1 cellular context compared by ENCODE assay signal in genomic region chr7:16739863-16740622, GRCh38.
TF ChIP-seq lines count a peak whose summit lies in the region.

No MANE protein-coding gene starts in this region.

TF ChIP-seq in SK-N-SH treated with all-trans-retinoic acid at 6 μM for 48 hours, 23 proteins besides CTCF, POLR2A, EP300 and RAD21 (continued from another document):
- TF ChIP-seq, protein P1, sequence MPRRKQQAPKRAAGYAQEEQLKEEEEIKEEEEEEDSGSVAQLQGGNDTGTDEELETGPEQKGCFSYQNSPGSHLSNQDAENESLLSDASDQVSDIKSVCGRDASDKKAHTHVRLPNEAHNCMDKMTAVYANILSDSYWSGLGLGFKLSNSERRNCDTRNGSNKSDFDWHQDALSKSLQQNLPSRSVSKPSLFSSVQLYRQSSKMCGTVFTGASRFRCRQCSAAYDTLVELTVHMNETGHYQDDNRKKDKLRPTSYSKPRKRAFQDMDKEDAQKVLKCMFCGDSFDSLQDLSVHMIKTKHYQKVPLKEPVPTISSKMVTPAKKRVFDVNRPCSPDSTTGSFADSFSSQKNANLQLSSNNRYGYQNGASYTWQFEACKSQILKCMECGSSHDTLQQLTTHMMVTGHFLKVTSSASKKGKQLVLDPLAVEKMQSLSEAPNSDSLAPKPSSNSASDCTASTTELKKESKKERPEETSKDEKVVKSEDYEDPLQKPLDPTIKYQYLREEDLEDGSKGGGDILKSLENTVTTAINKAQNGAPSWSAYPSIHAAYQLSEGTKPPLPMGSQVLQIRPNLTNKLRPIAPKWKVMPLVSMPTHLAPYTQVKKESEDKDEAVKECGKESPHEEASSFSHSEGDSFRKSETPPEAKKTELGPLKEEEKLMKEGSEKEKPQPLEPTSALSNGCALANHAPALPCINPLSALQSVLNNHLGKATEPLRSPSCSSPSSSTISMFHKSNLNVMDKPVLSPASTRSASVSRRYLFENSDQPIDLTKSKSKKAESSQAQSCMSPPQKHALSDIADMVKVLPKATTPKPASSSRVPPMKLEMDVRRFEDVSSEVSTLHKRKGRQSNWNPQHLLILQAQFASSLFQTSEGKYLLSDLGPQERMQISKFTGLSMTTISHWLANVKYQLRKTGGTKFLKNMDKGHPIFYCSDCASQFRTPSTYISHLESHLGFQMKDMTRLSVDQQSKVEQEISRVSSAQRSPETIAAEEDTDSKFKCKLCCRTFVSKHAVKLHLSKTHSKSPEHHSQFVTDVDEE (CRISPR knock-in tag; IDR thresholded peaks at IDR 0.05), result 0 out of 2 replicates have a peak, but pooled peaks have one; percentile 26
- TF ChIP-seq ZNF565 (CRISPR knock-in tag; conservative IDR thresholded peaks at IDR 0.05; ENCODE audit: low read depth) (no peak), ESRRG (CRISPR knock-in tag; IDR thresholded peaks at IDR 0.05) (no peak), SNAI2 (CRISPR knock-in tag; IDR thresholded peaks at IDR 0.05) (peak; percentile 80; the same call in 1 of the 2 replicates), ZNF8 (CRISPR knock-in tag; IDR thresholded peaks at IDR 0.05) (no peak), ZNF70 (CRISPR knock-in tag; IDR thresholded peaks at IDR 0.05) (no peak), ARNTL (CRISPR knock-in tag; IDR thresholded peaks at IDR 0.05; ENCODE audit: borderline replicate concordance, low read depth) (no peak)
